ENCODE assay signal across 9 cellular contexts in genomic region chr20:17611540-17612286, GRCh38. TPM values are rescaled to one million over a fixed set of nuclear protein-coding genes. Genes with fewer than 3 reads are reported as not detected.
DNase-seq lines count a peak whose midpoint lies in the region; ATAC-seq and TF ChIP-seq lines count a peak whose summit lies in the region.
"Had no signal": no experiment of that assay in that cellular context is flagged by ENCODE, and none has a peak within 500 bp of the region (broad histone marks: within the 10 kb centered on the region; RNA-seq: fewer than 3 reads in every experiment).

No MANE protein-coding gene starts in this region.

- WGBS in thyroid gland, 2 donors: 75% methylated on average over 9 to 13 of the region's 26 CpGs

- peak overlapping the region; percentile 62 to 98 (median 65) for H3K27ac ChIP-seq in thyroid gland

- H3K4me1 Mint-ChIP-seq in activated naive CD4-positive, alpha-beta T cell treated with anti-CD3 and anti-CD28 coated beads, Interleukin-2, amount 50 U/mL, for 24 hours: peaks cover 32% of the 10 kb centered on the region

- no peaks in the 10 kb centered on the region for H3K9me3 Mint-ChIP-seq in activated naive CD4-positive, alpha-beta T cell treated with anti-CD3 and anti-CD28 coated beads, Interleukin-2, amount 50 U/mL, for 24 hours

- no peaks in the 10 kb centered on the region for H3K9me3 ChIP-seq in thyroid gland

- H3K36me3 Mint-ChIP-seq in activated naive CD4-positive, alpha-beta T cell treated with anti-CD3 and anti-CD28 coated beads, Interleukin-2, amount 50 U/mL, for 24 hours: peaks cover 2% of the 10 kb centered on the region

- no peak for TF ChIP-seq POLR2A in thyroid gland (IDR thresholded peaks at IDR 0.05)

- DNase-seq in DMS53 (lab: John Stamatoyannopoulos, UW): peak; percentile 52
- DNase-seq in DMS53 treated with DMSO at 0.1 percent for 48 hours (lab: John Stamatoyannopoulos, UW; ENCODE audit: unreplicated experiment): no peak
- DNase-seq in iPS-NIHi7 (ENCODE audit: extremely low spot score): peak; percentile 35
- DNase-seq in thyroid gland: peak in 1 of 2 donors; percentile 61
- DNase-seq in NCI-H1436 treated with DMSO at 0.1 percent for 48 hours (lab: John Stamatoyannopoulos, UW): no peak
- no peak for DNase-seq in anterior cingulate cortex (lab: John Stamatoyannopoulos, UW)

- intact Hi-C loops in thyroid gland (cut with DNase I): no loop called here

- H3K36me3 ChIP-seq in thyroid gland: peaks cover 15 to 21% of the 10 kb centered on the region in 2 donors

- ATAC-seq in HG03442 (IDR thresholded peaks at IDR 0.05; ENCODE audit: unreplicated experiment): no peak

- peaks cover 19 to 52% of the 10 kb centered on the region in 2 donors for H3K4me1 ChIP-seq in thyroid gland

- no peak overlapping the region for H3K4me3 ChIP-seq in thyroid gland (replicated peaks in 1 of 3)

- no peaks in the 10 kb centered on the region for H3K27me3 Mint-ChIP-seq in activated naive CD4-positive, alpha-beta T cell treated with anti-CD3 and anti-CD28 coated beads, Interleukin-2, amount 50 U/mL, for 24 hours
- H3K27me3 Mint-ChIP-seq: B cell had no signal

- H3K4me3 Mint-ChIP-seq in activated naive CD4-positive, alpha-beta T cell treated with anti-CD3 and anti-CD28 coated beads, Interleukin-2, amount 50 U/mL, for 24 hours: no peak overlapping the region
- H3K4me3 Mint-ChIP-seq: B cell had no signal

- TF ChIP-seq CTCF in thyroid gland (IDR thresholded peaks at IDR 0.05): peak in 4 of 6 experiments; percentile 45 to 60 (median 54)

- H3K27ac Mint-ChIP-seq in activated naive CD4-positive, alpha-beta T cell treated with anti-CD3 and anti-CD28 coated beads, Interleukin-2, amount 50 U/mL, for 24 hours: peak overlapping the region; percentile 95

- no peaks in the 10 kb centered on the region for H3K27me3 ChIP-seq in thyroid gland

RNA-seq across cellular contexts. Expression of gene DSTN, which starts 41.8 kb away (rescaled TPM):
- total RNA-seq in thyroid gland: 100 to 1,000 TPM; 504 to 681 (median 560) TPM

Comparison
In these comparisons a context has a peak if more than half of its experiments do, and no peak if none do; other contexts are left out.
1. DNase-seq: peak in DMS53 (single experiment) and iPS-NIHi7 (single experiment); none in DMS53 treated with DMSO at 0.1 percent for 48 hours (single experiment), NCI-H1436 treated with DMSO at 0.1 percent for 48 hours (single experiment) and anterior cingulate cortex (0 of 58).